Comparison of ENCODE assay signal across 37 cellular contexts in the genomic region with DNA sequence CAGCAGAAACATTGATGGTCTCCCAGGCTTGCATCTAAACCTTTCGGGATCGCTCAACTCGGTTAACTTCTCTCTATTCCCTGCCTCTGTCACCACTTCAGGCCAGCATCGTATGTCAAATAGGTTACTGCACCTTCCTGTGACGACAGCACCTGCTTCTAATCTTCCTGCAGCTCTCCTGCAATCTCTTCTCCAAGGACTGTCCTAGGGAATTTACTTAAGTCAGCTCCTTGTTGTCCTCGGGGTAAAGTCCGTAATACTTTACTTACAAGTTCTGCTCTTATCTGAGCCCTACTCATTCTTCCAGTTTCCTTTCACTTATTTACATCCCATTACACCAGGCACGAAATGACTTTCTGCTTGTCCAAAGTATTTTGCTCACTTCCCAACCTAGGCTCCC.
"Had no signal": no experiment of that assay in that cellular context is flagged by ENCODE, and none has a peak within 500 bp of the region (broad histone marks: within the 10 kb centered on the region; RNA-seq: fewer than 3 reads in every experiment).

No MANE protein-coding gene starts in this region.

- DNase-seq: activated B cell treated with CpG ODN at 0.5 μM for 24 hours; activated CD4-positive, alpha-beta memory T cell treated with anti-CD3 and anti-CD28 coated beads for 36 hours; activated CD4-positive, alpha-beta T cell treated with anti-CD3 and anti-CD28 coated beads for 4 hours; activated CD4-positive, alpha-beta T cell treated with anti-CD3 and anti-CD28 coated beads, Interleukin-2, amount 10 ng/mL, durations not matched to agents 24 days and 14 days; activated CD4-positive, alpha-beta T cell treated with anti-CD3 and anti-CD28 coated beads, Interleukin-2, amount 50 U/mL, for 1 hour; activated CD4-positive, alpha-beta T cell treated with anti-CD3 and anti-CD28 coated beads, Interleukin-2, amount 50 U/mL, for 4 hours; activated CD4-positive, CD25-positive, alpha-beta regulatory T cell treated with anti-CD3 and anti-CD28 coated beads, Interleukin-2, amount 50 U/mL, for 72 hours; activated CD8-positive, alpha-beta memory T cell treated with anti-CD3 and anti-CD28 coated beads, Interleukin-2, amount 10 ng/mL, durations not matched to agents 7 days and 5 days; activated CD8-positive, alpha-beta memory T cell treated with anti-CD3 and anti-CD28 coated beads, Interleukin-2, amount 50 U/mL, for 48 hours; activated CD8-positive, alpha-beta T cell treated with anti-CD3 and anti-CD28 coated beads for 36 hours; activated effector memory CD4-positive, alpha-beta T cell treated with Interleukin-2 at 50 U/mL for 16 hours; activated gamma-delta T cell; activated naive CD4-positive, alpha-beta T cell treated with anti-CD3 and anti-CD28 coated beads, Interleukin-2, amount 10 ng/mL, durations not matched to agents 7 days and 5 days; activated naive CD4-positive, alpha-beta T cell treated with Interleukin-2 at 50 U/mL for 16 hours; activated naive CD8-positive, alpha-beta T cell treated with anti-CD3 and anti-CD28 coated beads, Interleukin-2, amount 10 ng/mL, durations not matched to agents 7 days and 5 days; activated naive CD8-positive, alpha-beta T cell treated with anti-CD3 and anti-CD28 coated beads, Interleukin-2, amount 50 U/mL, for 24 hours; activated T-cell treated with anti-CD3 and anti-CD28 coated beads, Interleukin-2, amount 50 U/mL, for 24 hours; activated T-cell treated with anti-CD3 and anti-CD28 coated beads, Interleukin-2, amount 50 U/mL, for 48 hours; amygdala; anterior cingulate cortex; caudate nucleus; SW 1271; T-helper 1 cell; T-helper 2 cell; T-helper 9 cell had no signal

- H3K4me1 ChIP-seq: ascending aorta had no signal

- H3K4me3 Mint-ChIP-seq: activated B cell treated with CpG ODN at 0.5 μM for 24 hours; activated CD4-positive, alpha-beta memory T cell treated with anti-CD3 and anti-CD28 coated beads for 36 hours; activated CD4-positive, alpha-beta T cell treated with anti-CD3 and anti-CD28 coated beads, Interleukin-2, amount 10 ng/mL, durations not matched to agents 24 days and 14 days; activated CD8-positive, alpha-beta memory T cell treated with anti-CD3 and anti-CD28 coated beads, Interleukin-2, amount 10 ng/mL, durations not matched to agents 7 days and 5 days; activated CD8-positive, alpha-beta T cell treated with anti-CD3 and anti-CD28 coated beads for 36 hours; activated naive CD4-positive, alpha-beta T cell treated with anti-CD3 and anti-CD28 coated beads, Interleukin-2, amount 10 ng/mL, durations not matched to agents 7 days and 5 days; activated naive CD4-positive, alpha-beta T cell treated with anti-CD3 and anti-CD28 coated beads, Interleukin-2, amount 50 U/mL, for 24 hours; activated naive CD8-positive, alpha-beta T cell; activated naive CD8-positive, alpha-beta T cell treated with anti-CD3 and anti-CD28 coated beads, Interleukin-2, amount 10 ng/mL, durations not matched to agents 7 days and 5 days; activated naive CD8-positive, alpha-beta T cell treated with anti-CD3 and anti-CD28 coated beads, Interleukin-2, amount 50 U/mL, for 24 hours; activated T-cell treated with anti-CD3 and anti-CD28 coated beads, Interleukin-2, amount 50 U/mL, for 24 hours; brain; central memory CD8-positive, alpha-beta T cell; T-helper 1 cell treated with Interleukin-12 subunit alpha and Interleukin-12 subunit beta and Interleukin-4 antibody, amounts not matched to agents 30 μg/mL and 1 μg/mL, for 36 hours; T-helper 2 cell treated with Interferon-gamma antibody and Interleukin-4, amounts not matched to agents 5 μg/mL and 100 μg/mL, for 36 hours had no signal

- H3K9me3 ChIP-seq: ascending aorta had no signal

- FAIRE-seq: bronchial epithelial cell, TTC549 had no signal

- H3K4me3 ChIP-seq: ascending aorta, cardiac muscle cell had no signal

- H3K27ac ChIP-seq: ascending aorta, cardiac muscle cell, VCaP had no signal

- H3K27me3 Mint-ChIP-seq: activated CD4-positive, alpha-beta memory T cell treated with anti-CD3 and anti-CD28 coated beads for 36 hours; activated CD8-positive, alpha-beta memory T cell treated with anti-CD3 and anti-CD28 coated beads, Interleukin-2, amount 10 ng/mL, durations not matched to agents 7 days and 5 days; brain had no signal

- H3K9me3 Mint-ChIP-seq: activated B cell treated with CpG ODN at 0.5 μM for 24 hours; activated CD4-positive, alpha-beta memory T cell treated with anti-CD3 and anti-CD28 coated beads for 36 hours; activated CD8-positive, alpha-beta T cell treated with anti-CD3 and anti-CD28 coated beads for 36 hours; activated naive CD4-positive, alpha-beta T cell treated with anti-CD3 and anti-CD28 coated beads, Interleukin-2, amount 10 ng/mL, durations not matched to agents 7 days and 5 days; activated naive CD4-positive, alpha-beta T cell treated with anti-CD3 and anti-CD28 coated beads, Interleukin-2, amount 50 U/mL, for 24 hours; activated naive CD8-positive, alpha-beta T cell treated with anti-CD3 and anti-CD28 coated beads, Interleukin-2, amount 10 ng/mL, durations not matched to agents 7 days and 5 days; activated naive CD8-positive, alpha-beta T cell treated with anti-CD3 and anti-CD28 coated beads, Interleukin-2, amount 50 U/mL, for 24 hours; activated T-cell treated with anti-CD3 and anti-CD28 coated beads, Interleukin-2, amount 50 U/mL, for 24 hours; activated T-helper 2 cell treated with anti-CD3 and anti-CD28 coated beads, Interferon-gamma antibody, Interleukin-2, Interleukin-4, amounts not matched to agents 10 μg/mL and 5 μg/mL and 100 μg/mL, durations not matched to agents 14 hours and 24 hours and 36 hours; brain; central memory CD8-positive, alpha-beta T cell; T-helper 1 cell treated with Interleukin-12 subunit alpha and Interleukin-12 subunit beta and Interleukin-4 antibody, amounts not matched to agents 30 μg/mL and 1 μg/mL, for 36 hours; T-helper 2 cell treated with Interferon-gamma antibody and Interleukin-4, amounts not matched to agents 5 μg/mL and 100 μg/mL, for 36 hours had no signal

- H3K27ac Mint-ChIP-seq: activated B cell treated with CpG ODN at 0.5 μM for 24 hours; activated CD4-positive, alpha-beta memory T cell treated with anti-CD3 and anti-CD28 coated beads for 36 hours; activated CD4-positive, alpha-beta T cell treated with anti-CD3 and anti-CD28 coated beads, Interleukin-2, amount 10 ng/mL, durations not matched to agents 24 days and 14 days; activated CD8-positive, alpha-beta memory T cell treated with anti-CD3 and anti-CD28 coated beads, Interleukin-2, amount 10 ng/mL, durations not matched to agents 7 days and 5 days; activated CD8-positive, alpha-beta T cell treated with anti-CD3 and anti-CD28 coated beads for 36 hours; activated naive CD4-positive, alpha-beta T cell treated with anti-CD3 and anti-CD28 coated beads, Interleukin-2, amount 10 ng/mL, durations not matched to agents 7 days and 5 days; activated naive CD4-positive, alpha-beta T cell treated with anti-CD3 and anti-CD28 coated beads, Interleukin-2, amount 50 U/mL, for 24 hours; activated naive CD8-positive, alpha-beta T cell; activated naive CD8-positive, alpha-beta T cell treated with anti-CD3 and anti-CD28 coated beads, Interleukin-2, amount 10 ng/mL, durations not matched to agents 7 days and 5 days; activated naive CD8-positive, alpha-beta T cell treated with anti-CD3 and anti-CD28 coated beads, Interleukin-2, amount 50 U/mL, for 24 hours; activated T-cell treated with anti-CD3 and anti-CD28 coated beads, Interleukin-2, amount 50 U/mL, for 24 hours; activated T-helper 2 cell treated with anti-CD3 and anti-CD28 coated beads, Interferon-gamma antibody, Interleukin-2, Interleukin-4, amounts not matched to agents 10 μg/mL and 5 μg/mL and 100 μg/mL, durations not matched to agents 14 hours and 24 hours and 36 hours; T-helper 1 cell treated with Interleukin-12 subunit alpha and Interleukin-12 subunit beta and Interleukin-4 antibody, amounts not matched to agents 30 μg/mL and 1 μg/mL, for 36 hours; T-helper 2 cell treated with Interferon-gamma antibody and Interleukin-4, amounts not matched to agents 5 μg/mL and 100 μg/mL, for 36 hours had no signal

- H3K4me1 Mint-ChIP-seq: central memory CD8-positive, alpha-beta T cell had no signal

- H3K36me3 ChIP-seq: ascending aorta, cardiac muscle cell had no signal

- H3K27me3 ChIP-seq: ascending aorta, cardiac muscle cell had no signal

- ATAC-seq: activated CD8-positive, alpha-beta memory T cell treated with anti-CD3 and anti-CD28 coated beads, Interleukin-2, amount 10 ng/mL, durations not matched to agents 7 days and 5 days; activated CD8-positive, alpha-beta T cell treated with anti-CD3 and anti-CD28 coated beads for 36 hours; activated naive CD8-positive, alpha-beta T cell treated with anti-CD3 and anti-CD28 coated beads, Interleukin-2, amount 50 U/mL, for 24 hours had no signal

- H3K36me3 Mint-ChIP-seq: activated CD4-positive, alpha-beta memory T cell treated with anti-CD3 and anti-CD28 coated beads for 36 hours; activated CD8-positive, alpha-beta memory T cell treated with anti-CD3 and anti-CD28 coated beads, Interleukin-2, amount 10 ng/mL, durations not matched to agents 7 days and 5 days; activated naive CD4-positive, alpha-beta T cell treated with anti-CD3 and anti-CD28 coated beads, Interleukin-2, amount 10 ng/mL, durations not matched to agents 7 days and 5 days; activated naive CD4-positive, alpha-beta T cell treated with anti-CD3 and anti-CD28 coated beads, Interleukin-2, amount 50 U/mL, for 24 hours; activated naive CD8-positive, alpha-beta T cell; activated naive CD8-positive, alpha-beta T cell treated with anti-CD3 and anti-CD28 coated beads, Interleukin-2, amount 10 ng/mL, durations not matched to agents 7 days and 5 days; brain had no signal
